ENCODE assay signal across 8 cellular contexts in the genomic region with DNA sequence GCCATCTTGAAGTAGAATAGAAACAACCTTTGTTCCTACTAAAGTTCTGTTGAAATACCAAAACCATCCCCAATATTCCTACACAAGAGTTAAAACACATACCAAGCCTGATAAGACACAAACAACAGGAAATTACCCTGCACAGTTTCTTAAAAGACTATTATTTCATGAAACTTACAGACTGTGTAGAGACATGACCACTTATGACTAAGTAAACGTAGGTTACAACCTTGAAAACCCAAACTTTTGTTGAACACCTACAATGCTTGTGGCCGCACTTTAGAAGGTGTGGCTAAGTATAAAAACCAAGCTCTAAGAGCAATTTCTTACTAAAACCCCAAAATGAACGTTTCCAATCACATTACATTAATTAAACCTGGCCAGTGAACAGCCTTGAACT. TPM values are rescaled to one million over a fixed set of nuclear protein-coding genes. Genes with fewer than 3 reads are reported as not detected.
DNase-seq lines count a peak whose midpoint lies in the region; ATAC-seq and TF ChIP-seq lines count a peak whose summit lies in the region.

No MANE protein-coding gene starts in this region.

- peaks cover 45% of the 10 kb centered on the region for H3K36me3 Mint-ChIP-seq in Calu3 (ENCODE audit: insufficient read depth, unreplicated experiment)
- H3K36me3 Mint-ChIP-seq in central memory CD8-positive, alpha-beta T cell (ENCODE audit: insufficient read depth) = peaks cover 16% of the 10 kb centered on the region
- H3K36me3 Mint-ChIP-seq in naive thymus-derived CD4-positive, alpha-beta T cell = peaks cover 0 to 19% (median 0%) of the 10 kb centered on the region in 5 donors

- POLR2A ChIA-PET in naive thymus-derived CD4-positive, alpha-beta T cell (lab: Charles Lee) = interaction anchor here (0.6 to 1.9 kb wide), 3 partner anchors 25 to 96 kb away, joined by 3 to 6 read pairs (median 3); no protein-coding TSS in a partner anchor

- peaks cover 0 to 2% (median 0%) of the 10 kb centered on the region in 3 experiments for H3K36me3 ChIP-seq in naive thymus-derived CD4-positive, alpha-beta T cell (ENCODE audit: control insufficient read depth in 2 of 3, insufficient read depth in 3 of 3, low read length in 3 of 3)
- no peaks in the 10 kb centered on the region for H3K36me3 ChIP-seq in transverse colon

- TF ChIP-seq POLR2A in NB4 (IDR thresholded peaks at IDR 0.05; ENCODE audit: extremely low read depth, insufficient read length) (no peak), transverse colon (IDR thresholded peaks at IDR 0.05) (no peak)

- no peak for DNase-seq in Calu3
- DNase-seq in NB4 (ENCODE audit: low read depth) = no peak
- DNase-seq in central memory CD8-positive, alpha-beta T cell (ENCODE audit: low spot score in 2 of 2) = no peak
- peak in 3 of 9 donors; percentile 18 to 29 (median 19) for DNase-seq in naive thymus-derived CD4-positive, alpha-beta T cell
- no peak for DNase-seq in transverse colon
- no peak for DNase-seq in NCI-H1417 treated with DMSO at 0.1 percent for 48 hours (lab: John Stamatoyannopoulos, UW)
- no peak for DNase-seq in head of caudate nucleus

- no peaks in the 10 kb centered on the region for H3K27me3 ChIP-seq in naive thymus-derived CD4-positive, alpha-beta T cell (ENCODE audit: control insufficient read depth in 2 of 2, insufficient read depth in 2 of 2, low read length in 2 of 2)
- H3K27me3 ChIP-seq in transverse colon = no peaks in the 10 kb centered on the region

- no peaks in the 10 kb centered on the region for H3K9me3 Mint-ChIP-seq in Calu3 (ENCODE audit: low read depth, unreplicated experiment)
- H3K9me3 Mint-ChIP-seq in central memory CD8-positive, alpha-beta T cell = no peaks in the 10 kb centered on the region
- no peaks in the 10 kb centered on the region for H3K9me3 Mint-ChIP-seq in naive thymus-derived CD4-positive, alpha-beta T cell

- no peak for ATAC-seq in central memory CD8-positive, alpha-beta T cell (replicated peaks; ENCODE audit: extremely low read depth, poor library complexity, severe bottlenecking)
- ATAC-seq in naive thymus-derived CD4-positive, alpha-beta T cell = no peak
- no peak for ATAC-seq in HG02885 (IDR thresholded peaks at IDR 0.05; ENCODE audit: poor library complexity, unreplicated experiment)

- CTCF ChIA-PET in Calu3 (lab: Charles Lee) = interaction anchor here (0.8 kb wide), 1 partner anchor 29 kb away, joined by 3 read pairs; no protein-coding TSS in a partner anchor
- CTCF ChIA-PET in naive thymus-derived CD4-positive, alpha-beta T cell (lab: Charles Lee) = no interaction called here

- no peak for TF ChIP-seq CTCF in Calu3 (IDR thresholded peaks at IDR 0.05; ENCODE audit: unreplicated experiment)
- no peak for TF ChIP-seq CTCF in NB4 (IDR thresholded peaks at IDR 0.05; ENCODE audit: low read depth, low read length)
- TF ChIP-seq CTCF in transverse colon (IDR thresholded peaks at IDR 0.05) = no peak

- in situ Hi-C loops in transverse colon (cut with MboI; ENCODE audit: low pct_ligation_motif_present in 1 of 4, low pct_unique_long_range_greater_than_20kb in 1 of 4, low sequenced_read_pairs in 3 of 4) = no loop called here

- H3K4me3 Mint-ChIP-seq in Calu3 (ENCODE audit: low read depth, unreplicated experiment) = peak overlapping the region; percentile 74
- peak overlapping the region; percentile 86 for H3K4me3 Mint-ChIP-seq in central memory CD8-positive, alpha-beta T cell
- H3K4me3 Mint-ChIP-seq in naive thymus-derived CD4-positive, alpha-beta T cell = peak overlapping the region; percentile 80 to 96 (median 87)

- H3K4me3 ChIP-seq in NB4 (ENCODE audit: low read depth, low read length) (peak overlapping the region; percentile 92), transverse colon (peak overlapping the region in 2 of 4 donors; percentile 9 to 90)
- peak overlapping the region; percentile 63 for H3K4me3 ChIP-seq in naive thymus-derived CD4-positive, alpha-beta T cell (ENCODE audit: low read length)

- peak overlapping the region; percentile 17 for H3K27ac ChIP-seq in naive thymus-derived CD4-positive, alpha-beta T cell (ENCODE audit: low read depth, low read length)
- H3K27ac ChIP-seq in transverse colon = peak overlapping the region in 1 of 4 donors; percentile 99

- 34 to 36% methylated on average over 3 of the region's 3 CpGs for WGBS in transverse colon (ENCODE audit: low coverage in 1 of 2), 2 donors

- no TSS peak for BruUV-seq in Calu3 (replicated peaks; lab: Mats Ljungman, UMichigan)

- H3K9me3 ChIP-seq in naive thymus-derived CD4-positive, alpha-beta T cell (ENCODE audit: control insufficient read depth in 2 of 3, low read length in 3 of 3) = no peaks in the 10 kb centered on the region
- H3K9me3 ChIP-seq in transverse colon = no peaks in the 10 kb centered on the region

- peaks cover 20 to 47% of the 10 kb centered on the region in 2 donors for H3K4me1 ChIP-seq in naive thymus-derived CD4-positive, alpha-beta T cell (ENCODE audit: control insufficient read depth in 2 of 2, insufficient read depth in 2 of 2, low read length in 2 of 2)
- peaks cover 0 to 50% (median 32%) of the 10 kb centered on the region in 4 donors for H3K4me1 ChIP-seq in transverse colon

- TF ChIP-seq EP300 in transverse colon (IDR thresholded peaks at IDR 0.05; ENCODE audit: low read depth) = no peak

- peak overlapping the region; percentile 87 for H3K27ac Mint-ChIP-seq in Calu3 (ENCODE audit: unreplicated experiment)
- peak overlapping the region; percentile 82 for H3K27ac Mint-ChIP-seq in central memory CD8-positive, alpha-beta T cell (ENCODE audit: low read depth)
- peak overlapping the region; percentile 43 to 89 (median 75) for H3K27ac Mint-ChIP-seq in naive thymus-derived CD4-positive, alpha-beta T cell

- intact Hi-C loops in Calu3 (cut with micrococcal nuclease; ENCODE audit: unreplicated experiment) = loop anchor here (2.0 kb wide), 1 partner anchor 44 kb away; no protein-coding TSS in a partner anchor
- intact Hi-C loops in naive thymus-derived CD4-positive, alpha-beta T cell (cut with micrococcal nuclease) = loop anchor here in 1 of 2 donors (1.0 to 2.0 kb wide), 2 partner anchors 16 to 27 kb away; no protein-coding TSS in a partner anchor
- intact Hi-C loops in transverse colon (cut with DNase I; ENCODE audit: low total_unique reads) = no loop called here
- intact Hi-C loops in head of caudate nucleus (cut with DNase I) = no loop called here

- H3K27me3 Mint-ChIP-seq in Calu3 (ENCODE audit: unreplicated experiment) = no peaks in the 10 kb centered on the region
- no peaks in the 10 kb centered on the region for H3K27me3 Mint-ChIP-seq in central memory CD8-positive, alpha-beta T cell
- peaks cover 0 to 1% (median 0%) of the 10 kb centered on the region in 5 donors for H3K27me3 Mint-ChIP-seq in naive thymus-derived CD4-positive, alpha-beta T cell

- peaks cover 40% of the 10 kb centered on the region for H3K4me1 Mint-ChIP-seq in Calu3 (ENCODE audit: low read depth, unreplicated experiment)
- peaks cover 60% of the 10 kb centered on the region for H3K4me1 Mint-ChIP-seq in central memory CD8-positive, alpha-beta T cell
- H3K4me1 Mint-ChIP-seq in naive thymus-derived CD4-positive, alpha-beta T cell = peaks cover 51 to 73% (median 61%) of the 10 kb centered on the region in 7 donors

RNA-seq across cellular contexts. Expression of gene SMAD2, which starts 2.0 kb away (rescaled TPM):
- total RNA-seq in Calu3 (2022) (129 and 134 TPM in 2 replicates), transverse colon (10 to 100 TPM; 17.9 to 68.8 (median 43.9) TPM)
- 100 to 1,000 TPM; 100 to 164 (median 144) TPM for total RNA-seq in naive thymus-derived CD4-positive, alpha-beta T cell
- 100 to 1,000 TPM in 1 of 2 donors, 10 to 100 TPM in 1; 91.3 to 111 TPM for polyA plus RNA-seq in naive thymus-derived CD4-positive, alpha-beta T cell
